ENCODE assay signal across 11 cellular contexts in genomic region chr10:75109459-75109778, GRCh38. TPM values are rescaled to one million over a fixed set of nuclear protein-coding genes. Genes with fewer than 3 reads are reported as not detected.
DNase-seq lines count a peak whose midpoint lies in the region; ATAC-seq and TF ChIP-seq lines count a peak whose summit lies in the region.
"Had no signal": no experiment of that assay in that cellular context is flagged by ENCODE, and none has a peak within 500 bp of the region (broad histone marks: within the 10 kb centered on the region; RNA-seq: fewer than 3 reads in every experiment).

No MANE protein-coding gene starts in this region.

- CTCF ChIA-PET in CD4-positive, alpha-beta memory T cell (lab: Charles Lee; ENCODE audit: partially characterized antibody) = interaction anchor here (1.2 to 6.9 kb wide), 2 partner anchors 10 to 126 kb away, joined by 3 to 33 read pairs; partner anchors contain the start of gene COMTD1
- CTCF ChIA-PET in HCT116 (lab: Charles Lee) = interaction anchor here (0.6 to 1.5 kb wide), 3 partner anchors 118 to 126 kb away, joined by 3 to 4 read pairs (median 4); partner anchors contain the start of gene COMTD1

- no peaks in the 10 kb centered on the region for H3K9me2 ChIP-seq in HCT116 (ENCODE audit: insufficient read depth)

- peak overlapping the region; percentile 87 for H2AFZ ChIP-seq in HCT116 (ENCODE audit: low read depth, low read length, poor library complexity, severe bottlenecking)

- H3K27ac Mint-ChIP-seq in CD4-positive, alpha-beta memory T cell = peak overlapping the region; percentile 47 to 97 (median 85)
- peak overlapping the region; percentile 87 for H3K27ac Mint-ChIP-seq in activated naive CD8-positive, alpha-beta T cell treated with anti-CD3 and anti-CD28 coated beads, Interleukin-2, amount 10 ng/mL, durations not matched to agents 7 days and 5 days
- H3K27ac Mint-ChIP-seq in nephron progenitor cell = peak overlapping the region; percentile 71

- no TSS peak for BruUV-seq in HCT116 (replicated peaks; lab: Mats Ljungman, UMichigan)

- no peaks in the 10 kb centered on the region for H3K36me3 ChIP-seq in CD4-positive, alpha-beta memory T cell (ENCODE audit: insufficient read depth, low read length)
- no peaks in the 10 kb centered on the region for H3K36me3 ChIP-seq in HCT116 (ENCODE audit: control insufficient read depth in 1 of 2, insufficient read depth in 2 of 2, low read length in 2 of 2)
- H3K36me3 ChIP-seq: gastroesophageal sphincter, thoracic aorta had no signal

- intact Hi-C loops in CD4-positive, alpha-beta memory T cell (cut with micrococcal nuclease) = no loop called here
- intact Hi-C loops in HCT116 (cut with micrococcal nuclease) = no loop called here

- no peak overlapping the region for H3K4me3 ChIP-seq in CD4-positive, alpha-beta memory T cell (ENCODE audit: low read length in 2 of 2)
- no peak overlapping the region for H3K4me3 ChIP-seq in HCT116 (replicated peaks in 1 of 2; ENCODE audit: low read depth in 1 of 2, low read length in 2 of 2)
- H3K4me3 ChIP-seq: body of pancreas, gastroesophageal sphincter, thoracic aorta had no signal

- H3K9me3 ChIP-seq in CD4-positive, alpha-beta memory T cell (ENCODE audit: control insufficient read depth in 1 of 2, low read length in 2 of 2) = no peaks in the 10 kb centered on the region
- no peaks in the 10 kb centered on the region for H3K9me3 ChIP-seq in HCT116 (ENCODE audit: control insufficient read depth in 1 of 2, insufficient read depth in 1 of 2, low read depth in 1 of 2, low read length in 2 of 2)
- H3K9me3 ChIP-seq: body of pancreas, gastroesophageal sphincter, thoracic aorta had no signal

- H3K9ac ChIP-seq in HCT116 (ENCODE audit: low read length) = no peak overlapping the region

- ATAC-seq in HCT116 (no peak), HG03139 (IDR thresholded peaks at IDR 0.05; ENCODE audit: unreplicated experiment) (no peak), GM21723 (IDR thresholded peaks at IDR 0.05; ENCODE audit: unreplicated experiment) (no peak)
- ATAC-seq in activated naive CD8-positive, alpha-beta T cell treated with anti-CD3 and anti-CD28 coated beads, Interleukin-2, amount 10 ng/mL, durations not matched to agents 7 days and 5 days (ENCODE audit: low read depth) = no peak
- ATAC-seq: body of pancreas, gastroesophageal sphincter had no signal

- no peaks in the 10 kb centered on the region for H3K27me3 Mint-ChIP-seq in CD4-positive, alpha-beta memory T cell
- H3K27me3 Mint-ChIP-seq in activated naive CD8-positive, alpha-beta T cell treated with anti-CD3 and anti-CD28 coated beads, Interleukin-2, amount 10 ng/mL, durations not matched to agents 7 days and 5 days = peaks cover 3% of the 10 kb centered on the region
- H3K27me3 Mint-ChIP-seq in nephron progenitor cell (ENCODE audit: low read depth, poor library complexity) = peaks cover 4% of the 10 kb centered on the region

- peaks cover 0 to 8% of the 10 kb centered on the region in 2 donors for H3K36me3 Mint-ChIP-seq in CD4-positive, alpha-beta memory T cell
- H3K36me3 Mint-ChIP-seq in activated naive CD8-positive, alpha-beta T cell treated with anti-CD3 and anti-CD28 coated beads, Interleukin-2, amount 10 ng/mL, durations not matched to agents 7 days and 5 days = peaks cover 5% of the 10 kb centered on the region
- H3K36me3 Mint-ChIP-seq in nephron progenitor cell (ENCODE audit: low read depth) = no peaks in the 10 kb centered on the region

- no peaks in the 10 kb centered on the region for H3K9me3 Mint-ChIP-seq in CD4-positive, alpha-beta memory T cell
- no peaks in the 10 kb centered on the region for H3K9me3 Mint-ChIP-seq in activated naive CD8-positive, alpha-beta T cell treated with anti-CD3 and anti-CD28 coated beads, Interleukin-2, amount 10 ng/mL, durations not matched to agents 7 days and 5 days
- H3K9me3 Mint-ChIP-seq in nephron progenitor cell = no peaks in the 10 kb centered on the region

- peaks cover 31% of the 10 kb centered on the region for H3K4me1 ChIP-seq in CD4-positive, alpha-beta memory T cell (ENCODE audit: insufficient read depth, low read length)
- peaks cover 9 to 40% of the 10 kb centered on the region in 2 experiments; a peak in 3 of 4 replicates for H3K4me1 ChIP-seq in HCT116 (ENCODE audit: control insufficient read depth in 1 of 2, insufficient read depth in 2 of 2, low read length in 2 of 2)

- POLR2A ChIA-PET in CD4-positive, alpha-beta memory T cell (lab: Charles Lee; ENCODE audit: partially characterized antibody) = interaction anchor here (0.7 to 3.6 kb wide), 3 partner anchors 101 to 283 kb away, joined by 4 to 20 read pairs (median 4); partner anchors contain the start of genes COMTD1, KAT6B and VDAC2
- POLR2A ChIA-PET in HCT116 (lab: Charles Lee) = interaction anchor here (1.2 to 1.8 kb wide), 2 partner anchors 12 to 41 kb away, joined by 3 read pairs; no protein-coding TSS in a partner anchor
- POLR2A ChIA-PET in activated naive CD8-positive, alpha-beta T cell treated with anti-CD3 and anti-CD28 coated beads, Interleukin-2, amount 10 ng/mL, durations not matched to agents 7 days and 5 days (lab: Charles Lee) = interaction anchor here (0.6 to 4.3 kb wide), 2 partner anchors 102 to 125 kb away, joined by 3 to 41 read pairs; partner anchors contain the start of gene COMTD1

- H3K4me3 Mint-ChIP-seq in CD4-positive, alpha-beta memory T cell = peak overlapping the region; percentile 16 to 91 (median 62)
- H3K4me3 Mint-ChIP-seq in activated naive CD8-positive, alpha-beta T cell treated with anti-CD3 and anti-CD28 coated beads, Interleukin-2, amount 10 ng/mL, durations not matched to agents 7 days and 5 days = peak overlapping the region; percentile 9
- peak overlapping the region; percentile 97 for H3K4me3 Mint-ChIP-seq in nephron progenitor cell

- no peak for TF ChIP-seq RAD21 in HCT116 (IDR thresholded peaks at IDR 0.05; ENCODE audit: low read depth)

- TF ChIP-seq CTCF in HCT116 (IDR thresholded peaks at IDR 0.05 in 2 of 3, conservative IDR thresholded peaks at IDR 0.05 in 1 of 3; ENCODE audit: borderline replicate concordance in 1 of 3, insufficient read depth in 1 of 3, low read depth in 2 of 3, low read length in 2 of 3) = no peak
- TF ChIP-seq CTCF in nephron progenitor cell (IDR thresholded peaks at IDR 0.05) = no peak

- RAD21 ChIA-PET in HCT116 (lab: Charles Lee; ENCODE audit: low non-redundant PET in 1 of 2, low total read pairs in 2 of 2, uncharacterized antibody in 2 of 2, unreplicated experiment in 2 of 2) = no interaction called here

- no peaks in the 10 kb centered on the region for H3K27me3 ChIP-seq in CD4-positive, alpha-beta memory T cell (ENCODE audit: insufficient read depth, low read length)
- no peaks in the 10 kb centered on the region for H3K27me3 ChIP-seq in HCT116 (ENCODE audit: insufficient read depth, low read length)
- H3K27me3 ChIP-seq: body of pancreas, gastroesophageal sphincter had no signal

- no peak overlapping the region for H3K27ac ChIP-seq in CD4-positive, alpha-beta memory T cell (ENCODE audit: low read depth, low read length)
- 0 out of 2 replicates have a peak overlapping the region, but pooled peaks have one; percentile 9 for H3K27ac ChIP-seq in HCT116 (ENCODE audit: low read depth, low read length)

- H3K4me1 Mint-ChIP-seq in CD4-positive, alpha-beta memory T cell = peaks cover 20 to 48% (median 33%) of the 10 kb centered on the region in 4 donors
- peaks cover 30% of the 10 kb centered on the region for H3K4me1 Mint-ChIP-seq in activated naive CD8-positive, alpha-beta T cell treated with anti-CD3 and anti-CD28 coated beads, Interleukin-2, amount 10 ng/mL, durations not matched to agents 7 days and 5 days
- peaks cover 49% of the 10 kb centered on the region for H3K4me1 Mint-ChIP-seq in nephron progenitor cell

- H3K79me2 ChIP-seq in HCT116 (ENCODE audit: insufficient read depth, low read length) = peaks cover 28% of the 10 kb centered on the region

- DNase-seq in CD4-positive, alpha-beta memory T cell = no peak
- DNase-seq in HCT116 (ENCODE audit: low read depth, low spot score) (no peak), nephron progenitor cell (no peak), mesenteric fat pad (ENCODE audit: low spot score) (no peak)
- no peak for DNase-seq in activated naive CD8-positive, alpha-beta T cell treated with anti-CD3 and anti-CD28 coated beads, Interleukin-2, amount 10 ng/mL, durations not matched to agents 7 days and 5 days
- DNase-seq: body of pancreas; effector CD8-positive, alpha-beta T cell had no signal

- peak overlapping the region; percentile 64; the same call in 1 of the 2 replicates for H3K4me2 ChIP-seq in HCT116 (ENCODE audit: low read length)

- no peak for TF ChIP-seq POLR2A in HCT116 (IDR thresholded peaks at IDR 0.05; ENCODE audit: borderline replicate concordance, extremely low read depth, insufficient read depth, insufficient read length)

- H4K20me1 ChIP-seq in HCT116 (ENCODE audit: insufficient read depth) = no peaks in the 10 kb centered on the region

TF ChIP-seq in HCT116, 20 proteins besides CTCF, POLR2A, EP300 and RAD21 (continues in another document):
- TF ChIP-seq ATF3 (IDR thresholded peaks at IDR 0.05) = no peak
- TF ChIP-seq ELF1 (IDR thresholded peaks at IDR 0.05; ENCODE audit: borderline replicate concordance, low read depth) = no peak
- TF ChIP-seq CBX3 (IDR thresholded peaks at IDR 0.05; ENCODE audit: low read depth) = no peak
- TF ChIP-seq EZH2phosphoT487 (IDR thresholded peaks at IDR 0.05; ENCODE audit: borderline replicate concordance) = no peak
- TF ChIP-seq ZFX (IDR thresholded peaks at IDR 0.05) = no peak
- no peak for TF ChIP-seq SRF (IDR thresholded peaks at IDR 0.05; ENCODE audit: low read depth)
- no peak for TF ChIP-seq SP1 (IDR thresholded peaks at IDR 0.05; ENCODE audit: low read depth)
- TF ChIP-seq FOSL1 (IDR thresholded peaks at IDR 0.05; ENCODE audit: low read depth) = no peak
- TF ChIP-seq MAX (IDR thresholded peaks at IDR 0.05) = no peak

RNA-seq across cellular contexts. Expression of gene SAMD8, which starts 2.0 kb away (rescaled TPM):
- 10 to 100 TPM; 17.9 to 20.6 TPM for total RNA-seq in CD4-positive, alpha-beta memory T cell
- polyA plus RNA-seq in CD4-positive, alpha-beta memory T cell = 10 to 100 TPM in 1 of 2 donors, 1 to 10 TPM in 1; 6.9 to 10.8 TPM
- total RNA-seq in HCT116 (2021; ENCODE audit: unreplicated experiment) = 23.6 TPM
- 6.7 and 8.6 TPM in 2 replicates for polyA plus RNA-seq in HCT116 (2012)
- 10 to 100 TPM; 21.0 to 22.7 TPM for total RNA-seq in activated naive CD8-positive, alpha-beta T cell treated with anti-CD3 and anti-CD28 coated beads, Interleukin-2, amount 10 ng/mL, durations not matched to agents 7 days and 5 days
- 55.2 TPM for total RNA-seq in mesenteric fat pad

Comparison
In these comparisons a context has a peak if more than half of its experiments do, and no peak if none do; other contexts are left out.
1. H3K4me3 Mint-ChIP-seq: peak in every context shown above with its lines; median percentile 97 in nephron progenitor cell; 62 in CD4-positive, alpha-beta memory T cell; 9 in activated naive CD8-positive, alpha-beta T cell treated with anti-CD3 and anti-CD28 coated beads, Interleukin-2, amount 10 ng/mL, durations not matched to agents 7 days and 5 days.